ENCODE assay signal across 23 cellular contexts in genomic region chr9:137234055-137234697, GRCh38. TPM values are rescaled to one million over a fixed set of nuclear protein-coding genes. Genes with fewer than 3 reads are reported as not detected.
"Had no signal": no experiment of that assay in that cellular context is flagged by ENCODE, and none has a peak within 500 bp of the region (broad histone marks: within the 10 kb centered on the region; RNA-seq: fewer than 3 reads in every experiment).

No MANE protein-coding gene starts in this region.

- FAIRE-seq: astrocyte, keratinocyte, urothelium cell line had no signal

- H3K9me3 ChIP-seq: adrenal gland, breast epithelium, tibial nerve had no signal

- H3K4me3 ChIP-seq: adrenal gland, breast epithelium, coronary artery, tibial nerve had no signal

- H3K4me1 ChIP-seq: foreskin keratinocyte had no signal

- ATAC-seq: activated CD4-positive, alpha-beta T cell treated with anti-CD3 and anti-CD28 coated beads for 36 hours; activated naive CD4-positive, alpha-beta T cell treated with anti-CD3 and anti-CD28 coated beads, Interleukin-2, amount 50 U/mL, for 72 hours; foreskin keratinocyte; left lobe of liver had no signal

- H3K36me3 ChIP-seq: adrenal gland, breast epithelium, tibial nerve had no signal

- DNase-seq: activated CD4-positive, alpha-beta memory T cell treated with anti-CD3 and anti-CD28 coated beads for 36 hours; activated CD4-positive, alpha-beta T cell treated with anti-CD3 and anti-CD28 coated beads for 36 hours; activated gamma-delta T cell treated with Interleukin-2 at 50 U/mL for 16 hours; activated T-cell treated with anti-CD3 and anti-CD28 coated beads for 4 hours; adrenal gland; foreskin keratinocyte; glutamatergic neuron; hypothalamus had no signal

- H3K27ac ChIP-seq: adrenal gland, breast epithelium, coronary artery, foreskin keratinocyte, tibial nerve had no signal

RNA-seq across cellular contexts. Expression of gene SLC34A3, which starts 3.5 kb away (rescaled TPM):
- total RNA-seq: activated CD4-positive, alpha-beta memory T cell treated with anti-CD3 and anti-CD28 coated beads for 36 hours; activated CD4-positive, alpha-beta T cell treated with anti-CD3 and anti-CD28 coated beads for 36 hours; activated T-helper 1 cell treated with anti-CD3 and anti-CD28 coated beads, Interleukin-12 subunit alpha, Interleukin-12 subunit beta, Interleukin-2, Interleukin-4 antibody, amounts not matched to agents 30 ng/mL and 10 ng/mL and 1 ng/mL, durations not matched to agents 14 hours and 24 hours and 36 hours; adrenal gland; breast epithelium; epithelial cell of proximal tubule; fibroblast of lung; foreskin keratinocyte; left lobe of liver; lung microvascular endothelial cell; omental fat pad; skeletal muscle tissue; tibial nerve had no signal
- polyA plus RNA-seq: adrenal gland, fibroblast of lung, foreskin keratinocyte, keratinocyte had no signal

RNA-seq across cellular contexts. Expression of gene RNF224, which starts 6.9 kb away (rescaled TPM):
- total RNA-seq: activated CD4-positive, alpha-beta memory T cell treated with anti-CD3 and anti-CD28 coated beads for 36 hours; activated CD4-positive, alpha-beta T cell treated with anti-CD3 and anti-CD28 coated beads for 36 hours; activated naive CD4-positive, alpha-beta T cell treated with anti-CD3 and anti-CD28 coated beads, Interleukin-2, amount 50 U/mL, for 72 hours; adrenal gland; astrocyte; epithelial cell of proximal tubule; foreskin keratinocyte; left lobe of liver; lung microvascular endothelial cell; skeletal muscle tissue; tibial nerve had no signal
- polyA plus RNA-seq: adrenal gland, fibroblast of lung, foreskin keratinocyte, keratinocyte, neural cell had no signal

RNA-seq across cellular contexts. Expression of gene CYSRT1, which starts 9.2 kb away (rescaled TPM):
- total RNA-seq: skeletal muscle tissue, tibial nerve had no signal

RNA-seq across cellular contexts. Expression of gene RNF208, which starts 12.1 kb away (rescaled TPM):
- total RNA-seq: lung microvascular endothelial cell, skeletal muscle tissue had no signal
- polyA plus RNA-seq: keratinocyte had no signal
